Comparison of ENCODE assay signal across 1 cellular context in the genomic region with DNA sequence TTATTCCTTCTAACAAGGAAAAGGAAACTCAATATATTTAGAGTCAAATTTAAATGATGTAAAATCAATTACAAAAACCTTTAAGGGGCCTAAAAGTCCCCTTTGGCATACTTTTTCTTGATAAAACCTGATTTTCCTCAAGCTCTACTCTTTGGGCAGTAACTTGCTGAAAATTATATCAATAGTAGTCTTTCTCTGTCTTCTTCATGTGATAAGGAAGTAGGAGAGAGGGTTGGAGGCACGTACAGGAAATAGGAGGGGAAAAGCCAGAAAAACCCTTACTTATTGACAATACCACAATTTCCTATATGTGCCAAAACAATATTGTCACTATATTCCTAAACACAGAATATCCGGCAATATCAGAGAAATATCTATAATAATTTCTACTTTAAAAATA.
TF ChIP-seq lines count a peak whose summit lies in the region.

No MANE protein-coding gene starts in this region.

TF ChIP-seq in GM23338, 12 proteins besides CTCF, POLR2A, EP300 and RAD21 (continued from another document):
- TF ChIP-seq ZNF462 (CRISPR knock-in tag; IDR thresholded peaks at IDR 0.05), result no peak
- TF ChIP-seq ZNF114 (CRISPR knock-in tag; IDR thresholded peaks at IDR 0.05), result no peak
- TF ChIP-seq REST (IDR thresholded peaks at IDR 0.05; ENCODE audit: unreplicated experiment), result no peak
